10 cellular contexts compared by ENCODE assay signal in genomic region chr2:216113572-216113971, GRCh38. TPM values are rescaled to one million over a fixed set of nuclear protein-coding genes. Genes with fewer than 3 reads are reported as not detected.
DNase-seq lines count a peak whose midpoint lies in the region; ATAC-seq and TF ChIP-seq lines count a peak whose summit lies in the region.
"Had no signal": no experiment of that assay in that cellular context is flagged by ENCODE, and none has a peak within 500 bp of the region (broad histone marks: within the 10 kb centered on the region; RNA-seq: fewer than 3 reads in every experiment).

No MANE protein-coding gene starts in this region.

- peaks cover 61% of the 10 kb centered on the region for H3K4me1 ChIP-seq in DOHH2 (ENCODE audit: control insufficient read depth, low read length)
- peaks cover 9% of the 10 kb centered on the region for H3K4me1 ChIP-seq in foreskin keratinocyte

- peaks cover 89% of the 10 kb centered on the region for H3K36me3 ChIP-seq in DOHH2 (ENCODE audit: control insufficient read depth, low read length)

- H3K27ac ChIP-seq in DOHH2 (ENCODE audit: low read depth, low read length) = peak overlapping the region; percentile 40
- H3K27ac ChIP-seq in foreskin keratinocyte = no peak overlapping the region

- peak; percentile 77 for ATAC-seq in GM19395 (IDR thresholded peaks at IDR 0.05; ENCODE audit: unreplicated experiment)
- ATAC-seq in HG03135 (IDR thresholded peaks at IDR 0.05; ENCODE audit: unreplicated experiment) = peak; percentile 55
- ATAC-seq in foreskin keratinocyte = no peak
- ATAC-seq in left ventricle myocardium superior = no peak

- H3K27ac Mint-ChIP-seq in activated naive CD8-positive, alpha-beta T cell treated with anti-CD3 and anti-CD28 coated beads for 36 hours = peak overlapping the region; percentile 88

- intact Hi-C loops in left ventricle myocardium superior (cut with micrococcal nuclease) = no loop called here

- DNase-seq in activated naive CD8-positive, alpha-beta T cell treated with anti-CD3 and anti-CD28 coated beads for 36 hours = no peak
- DNase-seq in foreskin keratinocyte (no peak), left ventricle myocardium superior (no peak), COLO829 (ENCODE audit: low spot score) (no peak), HT-29 (ENCODE audit: low spot score) (no peak)
- DNase-seq: GOT3 had no signal

- peak overlapping the region; percentile 30 for H3K4me3 Mint-ChIP-seq in activated naive CD8-positive, alpha-beta T cell treated with anti-CD3 and anti-CD28 coated beads for 36 hours

- peak overlapping the region; percentile 91 for H3K4me2 ChIP-seq in DOHH2 (ENCODE audit: low read length)

- peak overlapping the region; percentile 33; the same call in 1 of the 2 replicates for H3K4me3 ChIP-seq in DOHH2 (ENCODE audit: low read length)
- H3K4me3 ChIP-seq: thoracic aorta had no signal

- H4K20me1 ChIP-seq in DOHH2 (ENCODE audit: control insufficient read depth, insufficient read depth, low read depth, low read length) = peaks cover 43% of the 10 kb centered on the region

- H3K36me3 Mint-ChIP-seq in activated naive CD8-positive, alpha-beta T cell treated with anti-CD3 and anti-CD28 coated beads for 36 hours = peaks cover 80% of the 10 kb centered on the region

- H3K9me2 ChIP-seq in DOHH2 (replicated peaks; ENCODE audit: control insufficient read depth, low read length) = no peaks in the 10 kb centered on the region

- H3K27me3 ChIP-seq in DOHH2 (ENCODE audit: control insufficient read depth, low read length) (no peaks in the 10 kb centered on the region), foreskin keratinocyte (no peaks in the 10 kb centered on the region)

- peaks cover 51% of the 10 kb centered on the region for H3F3A ChIP-seq in DOHH2 (ENCODE audit: control insufficient read depth, insufficient read depth)

- H3K9me3 ChIP-seq in DOHH2 (ENCODE audit: control insufficient read depth, insufficient read depth, low read length) = no peaks in the 10 kb centered on the region
- H3K9me3 ChIP-seq: thoracic aorta had no signal

- no peak for TF ChIP-seq CTCF in DOHH2 (IDR thresholded peaks at IDR 0.05; ENCODE audit: low read depth, low read length, poor library complexity, severe bottlenecking)
- no peak for TF ChIP-seq CTCF in foreskin keratinocyte (conservative IDR thresholded peaks at IDR 0.05)

- peaks cover 71% of the 10 kb centered on the region for H3K4me1 Mint-ChIP-seq in activated naive CD8-positive, alpha-beta T cell treated with anti-CD3 and anti-CD28 coated beads for 36 hours

- peaks cover 87% of the 10 kb centered on the region for H3K79me2 ChIP-seq in DOHH2 (ENCODE audit: control insufficient read depth, low read length)

- peaks cover 3% of the 10 kb centered on the region for H3K27me3 Mint-ChIP-seq in activated naive CD8-positive, alpha-beta T cell treated with anti-CD3 and anti-CD28 coated beads for 36 hours

- no peaks in the 10 kb centered on the region for H3K9me3 Mint-ChIP-seq in activated naive CD8-positive, alpha-beta T cell treated with anti-CD3 and anti-CD28 coated beads for 36 hours

RNA-seq across cellular contexts. Expression of gene XRCC5, which starts 4.4 kb away (rescaled TPM):
- total RNA-seq in activated naive CD8-positive, alpha-beta T cell treated with anti-CD3 and anti-CD28 coated beads for 36 hours = 100 to 1,000 TPM; 585 to 614 TPM
- 290 and 298 TPM in 2 replicates for total RNA-seq in foreskin keratinocyte
- polyA plus RNA-seq in foreskin keratinocyte = 161 and 180 TPM in 2 replicates
- total RNA-seq in left ventricle myocardium superior = 129 TPM
- 142 and 160 TPM in 2 replicates for total RNA-seq in HT-29 (2014; rRNA removed; shearing (Covaris generic))

RNA-seq across cellular contexts. Expression of gene TMEM169, which starts 31.9 kb away (rescaled TPM):
- total RNA-seq in activated naive CD8-positive, alpha-beta T cell treated with anti-CD3 and anti-CD28 coated beads for 36 hours = under 1 TPM; 0.40 to 0.41 TPM
- total RNA-seq in foreskin keratinocyte (0.11 TPM in 1 of 2 replicates, not detected in the other), left ventricle myocardium superior (0.15 TPM)
- polyA plus RNA-seq in foreskin keratinocyte = 0.04 TPM in 2 replicates
- 0.08 and 0.53 TPM in 2 replicates for total RNA-seq in HT-29 (2014; rRNA removed; shearing (Covaris generic))
- total RNA-seq: thoracic aorta had no signal

RNA-seq across cellular contexts. Expression of gene PECR, which starts 32.0 kb away (rescaled TPM):
- 10 to 100 TPM; 15.3 to 16.2 TPM for total RNA-seq in activated naive CD8-positive, alpha-beta T cell treated with anti-CD3 and anti-CD28 coated beads for 36 hours
- total RNA-seq in foreskin keratinocyte (8.1 and 8.6 TPM in 2 replicates), left ventricle myocardium superior (6.1 TPM)
- polyA plus RNA-seq in foreskin keratinocyte = 6.4 and 8.0 TPM in 2 replicates
- 15.6 and 26.5 TPM in 2 replicates for total RNA-seq in HT-29 (2014; rRNA removed; shearing (Covaris generic))

Comparison
In these comparisons a context has a peak if more than half of its experiments do, and no peak if none do; other contexts are left out.
1. ATAC-seq: peak in GM19395 (single experiment) and HG03135 (single experiment); none in foreskin keratinocyte (single experiment) and left ventricle myocardium superior (single experiment).